9 cellular contexts compared by ENCODE assay signal in genomic region chr18:54958711-54959625, GRCh38. TPM values are rescaled to one million over a fixed set of nuclear protein-coding genes. Genes with fewer than 3 reads are reported as not detected.
DNase-seq lines count a peak whose midpoint lies in the region; ATAC-seq, FAIRE-seq and TF ChIP-seq lines count a peak whose summit lies in the region.
"Had no signal": no experiment of that assay in that cellular context is flagged by ENCODE, and none has a peak within 500 bp of the region (broad histone marks: within the 10 kb centered on the region; RNA-seq: fewer than 3 reads in every experiment).

Gene CCDC68, minus strand, starts transcription at chr18:54959461. Its CDS starts 16,670 bp downstream, at chr18:54942791.

- H3K27me3 ChIP-seq in GM12878 (replicated peaks in 1 of 2; ENCODE audit: control insufficient read depth in 2 of 2, insufficient read depth in 2 of 2, low read length in 1 of 2) (peaks cover 3 to 10% of the 10 kb centered on the region in 2 experiments), spleen (replicated peaks in 1 of 7) (peaks cover 0 to 25% (median 12%) of the 10 kb centered on the region in 7 donors)

- DNase-seq in GM12878 (ENCODE audit: low read depth, low spot score) (no peak), spleen (peak; percentile 84), NCI-H1694 treated with DMSO at 0.1 percent for 48 hours (lab: John Stamatoyannopoulos, UW) (no peak), H4 (ENCODE audit: low spot score) (no peak), GM10266 (ENCODE audit: extremely low spot score) (no peak)
- no peak for DNase-seq in central memory CD4-positive, alpha-beta T cell
- DNase-seq: T-cell had no signal

- H3K4me3 ChIP-seq in HEK293 (ENCODE audit: low read depth, low read length), result peak within 1 kb of the TSS; percentile 66
- no peak within 1 kb of the TSS for H3K4me3 ChIP-seq in GM12878
- H3K4me3 ChIP-seq in iPS-18c (ENCODE audit: insufficient read depth, low read depth, low read length), result peak within 1 kb of the TSS; percentile 77
- H3K4me3 ChIP-seq in spleen, result peak within 1 kb of the TSS; percentile 27 to 71 (median 40)

- TF ChIP-seq EP300 in GM12878 (IDR thresholded peaks at IDR 0.05; ENCODE audit: borderline replicate concordance in 1 of 2, control insufficient read depth in 1 of 2, low read depth in 2 of 2, low read length in 2 of 2), result no peak

- FAIRE-seq in GM12878 (lab: Jason Lieb, UNC), result no peak

- TF ChIP-seq CTCF in HEK293 (tag by site-specific recombination; IDR thresholded peaks at IDR 0.05) (no peak), GM12878 (IDR thresholded peaks at IDR 0.05 in 2 of 3, conservative IDR thresholded peaks at IDR 0.05 in 1 of 3; ENCODE audit: control insufficient read depth in 2 of 3, extremely low read depth in 1 of 3, insufficient read depth in 1 of 3, low read depth in 3 of 3, low read length in 3 of 3) (no peak), spleen (IDR thresholded peaks at IDR 0.05 in 8 of 11, conservative IDR thresholded peaks at IDR 0.05 in 3 of 11) (no peak), GM10266 (IDR thresholded peaks at IDR 0.05; ENCODE audit: control insufficient read depth, insufficient read depth, low read depth, missing control alignments) (no peak)

- peaks cover 8% of the 10 kb centered on the region; the same call in 1 of the 2 replicates for H3K4me1 ChIP-seq in HEK293 (ENCODE audit: control insufficient read depth, insufficient read depth, low read length)
- no peaks in the 10 kb centered on the region for H3K4me1 ChIP-seq in GM12878 (ENCODE audit: control insufficient read depth, insufficient read depth, low read length)
- H3K4me1 ChIP-seq in spleen, result peaks cover 3 to 25% (median 15%) of the 10 kb centered on the region in 6 donors

- no peak within 1 kb of the TSS; the same call in 1 of the 2 replicates for H3K4me2 ChIP-seq in GM12878 (ENCODE audit: control insufficient read depth, insufficient read depth)

- peak within 1 kb of the TSS; percentile 39; the same call in 1 of the 2 replicates for H3K27ac ChIP-seq in HEK293 (ENCODE audit: extremely low read depth, low read depth, low read length)
- H3K27ac ChIP-seq in GM12878 (ENCODE audit: control insufficient read depth, insufficient read depth), result no peak within 1 kb of the TSS
- peak within 1 kb of the TSS; percentile 29 to 79 (median 75) for H3K27ac ChIP-seq in spleen

- in situ Hi-C loops in GM12878 (cut with MboI), result no loop called here

- peak; percentile 57 for ATAC-seq in GM12878
- ATAC-seq: T-cell had no signal

- CTCF ChIA-PET in HEK293 (lab: Yijun Ruan, JAX), result interaction anchor here (0.5 to 1.2 kb wide), 3 partner anchors 8 to 153 kb away, joined by 3 to 4 read pairs (median 3); no protein-coding TSS in a partner anchor
- CTCF ChIA-PET in GM12878 (lab: Yijun Ruan, JAX), result interaction anchor here (1.5 kb wide), 1 partner anchor 24 kb away, joined by 5 read pairs; no protein-coding TSS in a partner anchor

- H3K9me3 ChIP-seq in HEK293 (ENCODE audit: control insufficient read depth, insufficient read depth, low read depth, low read length) (no peaks in the 10 kb centered on the region), GM12878 (replicated peaks; ENCODE audit: control insufficient read depth, insufficient read depth, low read length) (no peaks in the 10 kb centered on the region), iPS-18c (ENCODE audit: control insufficient read depth, insufficient read depth, low read length) (no peaks in the 10 kb centered on the region), spleen (no peaks in the 10 kb centered on the region)

- no TSS peak for BruUV-seq in GM12878 (replicated peaks; lab: Mats Ljungman, UMichigan)

- H2AFZ ChIP-seq in GM12878 (ENCODE audit: control insufficient read depth, low read depth, low read length), result no peak within 1 kb of the TSS

- no peak within 1 kb of the TSS for H3K9ac ChIP-seq in GM12878 (ENCODE audit: control insufficient read depth, insufficient read depth, low read length)

- no peak for TF ChIP-seq RAD21 in GM12878 (IDR thresholded peaks at IDR 0.05; ENCODE audit: insufficient read depth, low read depth, low read length)

- intact Hi-C loops in GM12878 (cut with micrococcal nuclease; ENCODE audit: unreplicated experiment), result no loop called here
- intact Hi-C loops in spleen (cut with DNase I; ENCODE audit: low total_unique reads), result no loop called here

- SMC1A ChIA-PET in GM12878 (lab: Charles Lee; ENCODE audit: uncharacterized antibody, unreplicated experiment), result interaction anchor here (1.2 kb wide), 1 partner anchor 13 kb away, joined by 3 read pairs; no protein-coding TSS in a partner anchor

- H3K79me2 ChIP-seq in GM12878 (ENCODE audit: control insufficient read depth, insufficient read depth, low read length), result no peaks in the 10 kb centered on the region

- TF ChIP-seq POLR2A in GM12878 (IDR thresholded peaks at IDR 0.05; ENCODE audit: low read depth, low read length) (no peak), spleen (IDR thresholded peaks at IDR 0.05) (peak in 1 of 3 donors; percentile 45)

- H3K36me3 ChIP-seq in HEK293 (ENCODE audit: control insufficient read depth in 2 of 2, insufficient read depth in 1 of 2, low read length in 2 of 2) (no peaks in the 10 kb centered on the region), GM12878 (ENCODE audit: control insufficient read depth in 2 of 2, insufficient read depth in 2 of 2, low read length in 1 of 2) (no peaks in the 10 kb centered on the region), spleen (no peaks in the 10 kb centered on the region)

- RAD21 ChIA-PET in GM12878 (lab: Charles Lee; ENCODE audit: unreplicated experiment), result no interaction called here

- H4K20me1 ChIP-seq in GM12878 (ENCODE audit: control insufficient read depth, insufficient read depth), result no peaks in the 10 kb centered on the region

- 58% methylated on average over 54 of the region's 57 CpGs for WGBS in GM12878 (ENCODE audit: insufficient coverage, insufficient replicate concordance, low lambda C conversion rate, missing lambda C conversion rate)
- WGBS in spleen, 5 donors, result 8 to 23% (median 9%) methylated on average over 33 to 57 of the region's 57 CpGs

- POLR2A ChIA-PET in HEK293 (lab: Yijun Ruan, JAX), result no interaction called here
- POLR2A ChIA-PET in GM12878 (lab: Charles Lee), result no interaction called here

TF ChIP-seq in HEK293, 187 proteins besides CTCF, POLR2A, EP300 and RAD21 (continues in another document):
- TF ChIP-seq GLI4 (tag by site-specific recombination; IDR thresholded peaks at IDR 0.05) (no peak), ZNF341 (tag by site-specific recombination; IDR thresholded peaks at IDR 0.05; ENCODE audit: low read depth) (peak; percentile 71), ZBTB26 (tag by site-specific recombination; optimal IDR thresholded peaks at IDR 0.05) (peak; percentile 55)

TF ChIP-seq in GM12878, 131 proteins besides CTCF, POLR2A, EP300 and RAD21 (continues in another document):
- TF ChIP-seq SPI1 (IDR thresholded peaks at IDR 0.05; ENCODE audit: borderline replicate concordance, insufficient read depth, low read depth, low read length), result no peak
- no peak for TF ChIP-seq BACH1 (IDR thresholded peaks at IDR 0.05; ENCODE audit: borderline replicate concordance)

RNA-seq across cellular contexts. Expression of gene CCDC68, which starts in this region (rescaled TPM):
- total RNA-seq in GM12878 (2013; cell fraction: nucleolus; rRNA removed), result 0.10 TPM in 1 of 2 replicates, not detected in the other
- total RNA-seq in GM12878 (2014; rRNA removed), result not detected in 2 replicates
- not detected in 2 replicates for total RNA-seq in GM12878 (2014; rRNA removed; fragmentation: Illumina TruSeq; extraction: Trizol)
- total RNA-seq in GM12878 (2021), result not detected in 2 replicates
- polyA plus RNA-seq in GM12878 (2011; ENCODE audit: low read depth), result not detected
- polyA plus RNA-seq in GM12878 (2011; rRNA removed), result 0.04 TPM in 2 replicates
- polyA plus RNA-seq in GM12878 (2011; cell fraction: cytosol; rRNA removed), result not detected in 2 replicates
- 0.03 TPM in 1 of 2 replicates, not detected in the other for polyA plus RNA-seq in GM12878 (2011; cell fraction: nucleus; rRNA removed)
- polyA plus RNA-seq in GM12878 (2012), result 0.03 TPM in 1 of 2 replicates, not detected in the other
- polyA plus RNA-seq in GM12878 (2014; fragmentation: Illumina TruSeq; extraction: Trizol), result not detected in 2 replicates
- polyA plus RNA-seq in GM12878 (2014; fragmentation: Nextera tagmentation; extraction: Ambion mirVana), result not detected
- polyA plus RNA-seq in GM12878 (2014; rRNA removed), result not detected in 2 replicates
- polyA plus RNA-seq in GM12878 (2016; fragmentation: Nextera tagmentation; extraction: Ambion mirVana), result not detected
- not detected in 2 replicates for polyA minus RNA-seq in GM12878 (2011; rRNA and poly(A)+ RNA removed)
- polyA minus RNA-seq in GM12878 (2011; cell fraction: cytosol; rRNA and poly(A)+ RNA removed), result not detected in 2 replicates
- not detected in 2 replicates for polyA minus RNA-seq in GM12878 (2011; cell fraction: nucleus; rRNA and poly(A)+ RNA removed)
- total RNA-seq in spleen, result 10 to 100 TPM in 6 of 7 donors, 1 to 10 TPM in 1; 6.7 to 25.3 (median 16.6) TPM
- polyA plus RNA-seq in spleen, result 1 to 10 TPM; 2.0 to 6.0 (median 3.7) TPM
- total RNA-seq in H4 (2014; rRNA removed; shearing (Covaris generic)), result not detected in 2 replicates

Comparison
In these comparisons a context has a peak if more than half of its experiments do, and no peak if none do; other contexts are left out.
1. Peak in ATAC-seq in GM12878; RNA of the gene not detected or under 1 TPM.